8 cellular contexts compared by ENCODE assay signal in genomic region chr6:105402090-105402980, GRCh38. TPM values are rescaled to one million over a fixed set of nuclear protein-coding genes. Genes with fewer than 3 reads are reported as not detected.
DNase-seq lines count a peak whose midpoint lies in the region; ATAC-seq and TF ChIP-seq lines count a peak whose summit lies in the region.

No MANE protein-coding gene starts in this region.

- ATAC-seq in GM21576 (IDR thresholded peaks at IDR 0.05; ENCODE audit: unreplicated experiment), result peak; percentile 50
- peak; percentile 20 for ATAC-seq in lung (ENCODE audit: insufficient read depth, low FRiP score)

- peak overlapping the region; percentile 65 for H3K27ac Mint-ChIP-seq in T-helper 1 cell treated with Interleukin-12 subunit alpha and Interleukin-12 subunit beta and Interleukin-4 antibody, amounts not matched to agents 30 μg/mL and 1 μg/mL, for 36 hours
- peak overlapping the region; percentile 92 for H3K27ac Mint-ChIP-seq in dendritic cell treated with granulocyte-macrophage colony-stimulating factor and Interleukin-4, amounts not matched to agents 40 ng/mL and 50 ng/mL, for 4 days

- no peak for TF ChIP-seq POLR2A in stomach (IDR thresholded peaks at IDR 0.05)

- H3K4me1 ChIP-seq in lung (ENCODE audit: control insufficient read depth in 2 of 2, insufficient read depth in 2 of 2, low read length in 2 of 2) (peaks cover 5 to 19% of the 10 kb centered on the region in 2 donors), stomach (peaks cover 16 to 55% (median 38%) of the 10 kb centered on the region in 4 donors)

- peak overlapping the region; percentile 86 for H3K4me3 Mint-ChIP-seq in T-helper 1 cell treated with Interleukin-12 subunit alpha and Interleukin-12 subunit beta and Interleukin-4 antibody, amounts not matched to agents 30 μg/mL and 1 μg/mL, for 36 hours
- H3K4me3 Mint-ChIP-seq in dendritic cell treated with granulocyte-macrophage colony-stimulating factor and Interleukin-4, amounts not matched to agents 40 ng/mL and 50 ng/mL, for 4 days, result peak overlapping the region; percentile 96

- peaks cover 22% of the 10 kb centered on the region for H3K27me3 Mint-ChIP-seq in T-helper 1 cell treated with Interleukin-12 subunit alpha and Interleukin-12 subunit beta and Interleukin-4 antibody, amounts not matched to agents 30 μg/mL and 1 μg/mL, for 36 hours (ENCODE audit: low read depth)
- peaks cover 14% of the 10 kb centered on the region for H3K27me3 Mint-ChIP-seq in dendritic cell treated with granulocyte-macrophage colony-stimulating factor and Interleukin-4, amounts not matched to agents 40 ng/mL and 50 ng/mL, for 4 days

- H3K36me3 ChIP-seq in lung (ENCODE audit: control insufficient read depth in 2 of 2, insufficient read depth in 2 of 2, low read length in 2 of 2) (no peaks in the 10 kb centered on the region), stomach (peaks cover 0 to under 1% (median under 1%) of the 10 kb centered on the region in 4 donors)

- no peaks in the 10 kb centered on the region for H3K27me3 ChIP-seq in lung (ENCODE audit: control insufficient read depth, insufficient read depth)
- H3K27me3 ChIP-seq in stomach, result no peaks in the 10 kb centered on the region

- 5% methylated on average over 49 to 54 of the region's 54 CpGs for WGBS in lung, 2 donors
- 3 to 9% (median 3%) methylated on average over 33 to 54 of the region's 54 CpGs for WGBS in stomach, 5 donors

- intact Hi-C loops in dendritic cell treated with granulocyte-macrophage colony-stimulating factor and Interleukin-4, amounts not matched to agents 40 ng/mL and 50 ng/mL, for 4 days (cut with micrococcal nuclease), result loop anchor here (5.0 kb wide), 1 partner anchor 545 kb away; the partner anchor contains the start of gene HACE1
- intact Hi-C loops in stomach (cut with DNase I; ENCODE audit: low total_unique reads), result loop anchor here (10.0 kb wide), 1 partner anchor 308 kb away; no protein-coding TSS in a partner anchor

- H3K27ac ChIP-seq in lung (ENCODE audit: low read depth in 1 of 2, low read length in 1 of 2), result peak overlapping the region; percentile 80 to 88
- peak overlapping the region; percentile 83 to 93 (median 87) for H3K27ac ChIP-seq in stomach

- DNase-seq in GM04504 (ENCODE audit: low read depth), result peak; percentile 8
- DNase-seq in HuH-7.5 (ENCODE audit: low spot score), result peak; percentile 52
- DNase-seq in lung (ENCODE audit: low spot score), result no peak
- DNase-seq in stomach, result peak; percentile 36
- DNase-seq in GOT3 (lab: John Stamatoyannopoulos, UW), result no peak

- H3K4me3 ChIP-seq in lung (peak overlapping the region; percentile 95), stomach (peak overlapping the region; percentile 89 to 98 (median 94))

- no peaks in the 10 kb centered on the region for H3K36me3 Mint-ChIP-seq in T-helper 1 cell treated with Interleukin-12 subunit alpha and Interleukin-12 subunit beta and Interleukin-4 antibody, amounts not matched to agents 30 μg/mL and 1 μg/mL, for 36 hours (ENCODE audit: low read depth)
- H3K36me3 Mint-ChIP-seq in dendritic cell treated with granulocyte-macrophage colony-stimulating factor and Interleukin-4, amounts not matched to agents 40 ng/mL and 50 ng/mL, for 4 days (ENCODE audit: low read depth), result peaks cover 13% of the 10 kb centered on the region

- peaks cover 45% of the 10 kb centered on the region for H3K4me1 Mint-ChIP-seq in T-helper 1 cell treated with Interleukin-12 subunit alpha and Interleukin-12 subunit beta and Interleukin-4 antibody, amounts not matched to agents 30 μg/mL and 1 μg/mL, for 36 hours (ENCODE audit: low read depth)
- H3K4me1 Mint-ChIP-seq in dendritic cell treated with granulocyte-macrophage colony-stimulating factor and Interleukin-4, amounts not matched to agents 40 ng/mL and 50 ng/mL, for 4 days (ENCODE audit: low read depth), result peaks cover 37% of the 10 kb centered on the region

- no peaks in the 10 kb centered on the region for H3K9me3 Mint-ChIP-seq in T-helper 1 cell treated with Interleukin-12 subunit alpha and Interleukin-12 subunit beta and Interleukin-4 antibody, amounts not matched to agents 30 μg/mL and 1 μg/mL, for 36 hours
- H3K9me3 Mint-ChIP-seq in dendritic cell treated with granulocyte-macrophage colony-stimulating factor and Interleukin-4, amounts not matched to agents 40 ng/mL and 50 ng/mL, for 4 days, result no peaks in the 10 kb centered on the region

- no peak for TF ChIP-seq EP300 in stomach (IDR thresholded peaks at IDR 0.05)

- TF ChIP-seq CTCF in lung (IDR thresholded peaks at IDR 0.05; ENCODE audit: control extremely low read depth, extremely low read depth) (no peak), stomach (IDR thresholded peaks at IDR 0.05) (no peak)

- no peaks in the 10 kb centered on the region for H3K9me3 ChIP-seq in lung (ENCODE audit: control insufficient read depth in 2 of 2, insufficient read depth in 1 of 2, low read length in 1 of 2)
- no peaks in the 10 kb centered on the region for H3K9me3 ChIP-seq in stomach

RNA-seq across cellular contexts. Expression of gene PREP, which starts 0.5 kb away (rescaled TPM):
- total RNA-seq in lung, result 10 to 100 TPM; 27.9 to 31.3 TPM
- 10 to 100 TPM; 20.3 to 22.4 TPM for polyA plus RNA-seq in lung
- total RNA-seq in stomach, result 10 to 100 TPM; 12.8 to 53.3 (median 37.1) TPM
- 10 to 100 TPM; 11.0 to 17.9 (median 13.2) TPM for polyA plus RNA-seq in stomach

Comparison
In these comparisons a context has a peak if more than half of its experiments do, and no peak if none do; other contexts are left out.
1. DNase-seq: peak in GM04504 (single experiment), HuH-7.5 (single experiment) and stomach (single experiment); none in lung (single experiment) and GOT3 (single experiment).